In the genomic region with DNA sequence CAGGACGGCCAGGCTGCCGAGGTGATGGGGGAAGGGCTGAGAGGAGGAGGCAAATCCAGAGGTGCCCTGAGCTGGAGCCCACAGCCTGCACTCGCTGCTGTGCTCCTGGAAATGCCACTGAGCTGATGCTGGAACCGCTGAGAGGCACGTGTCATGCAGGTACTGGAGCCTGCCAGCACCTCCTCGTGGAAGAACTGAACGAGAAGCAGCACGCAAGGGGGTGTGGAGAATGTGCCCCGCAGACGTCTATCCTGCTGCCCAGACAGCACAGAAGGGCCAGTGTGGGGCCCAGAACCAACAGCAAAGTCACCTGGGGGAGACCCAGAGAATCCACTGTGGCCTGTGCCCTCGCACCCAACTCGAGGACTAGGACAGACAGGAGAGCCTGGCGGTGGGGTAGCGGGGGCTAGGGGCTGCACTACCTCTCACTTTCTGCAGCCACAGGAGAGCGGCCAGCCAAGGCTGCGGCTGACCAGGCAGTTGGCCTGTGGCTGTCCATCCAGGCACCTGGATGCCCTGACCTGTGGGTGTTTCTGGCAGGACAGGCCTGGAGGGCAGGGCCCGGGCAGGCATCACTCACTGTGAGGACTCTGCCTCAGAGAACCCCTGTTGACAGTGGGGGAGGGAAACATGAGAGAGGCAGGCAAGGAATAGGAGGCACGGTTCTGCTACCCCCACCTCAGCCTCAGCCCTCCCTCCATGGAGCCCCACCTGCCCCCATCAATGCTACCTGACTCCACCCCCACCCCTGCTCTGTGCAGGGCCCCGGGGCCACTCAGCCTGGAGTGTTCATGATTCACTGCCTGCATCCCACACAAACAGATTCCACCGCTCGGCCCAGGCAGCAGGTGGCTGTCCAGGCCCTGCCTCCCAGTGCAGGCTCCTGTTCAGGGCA, we compare ENCODE assay signal across 1 cellular context.
TF ChIP-seq lines count a peak whose summit lies in the region.

No MANE protein-coding gene starts in this region.

TF ChIP-seq in GM12878, 131 proteins besides CTCF, POLR2A, EP300 and RAD21 (continued from another document):
- TF ChIP-seq POLR2AphosphoS5 (IDR thresholded peaks at IDR 0.05; ENCODE audit: low read length) = no peak
- no peak for TF ChIP-seq ETV6 (conservative IDR thresholded peaks at IDR 0.05 in 1 of 2, IDR thresholded peaks at IDR 0.05 in 1 of 2; ENCODE audit: borderline replicate concordance in 1 of 2, low read depth in 1 of 2)
- TF ChIP-seq FOXM1 (IDR thresholded peaks at IDR 0.05; ENCODE audit: low read depth, low read length) = no peak
- no peak for TF ChIP-seq HDAC6 (IDR thresholded peaks at IDR 0.05; ENCODE audit: unreplicated experiment)
- TF ChIP-seq KAT2A (conservative IDR thresholded peaks at IDR 0.05; ENCODE audit: control insufficient read depth, low read depth, low read length) = no peak
- no peak for TF ChIP-seq RB1 (IDR thresholded peaks at IDR 0.05; ENCODE audit: borderline replicate concordance)
- no peak for TF ChIP-seq RFX5 (IDR thresholded peaks at IDR 0.05; ENCODE audit: low read depth, low read length)
